In the genomic region with DNA sequence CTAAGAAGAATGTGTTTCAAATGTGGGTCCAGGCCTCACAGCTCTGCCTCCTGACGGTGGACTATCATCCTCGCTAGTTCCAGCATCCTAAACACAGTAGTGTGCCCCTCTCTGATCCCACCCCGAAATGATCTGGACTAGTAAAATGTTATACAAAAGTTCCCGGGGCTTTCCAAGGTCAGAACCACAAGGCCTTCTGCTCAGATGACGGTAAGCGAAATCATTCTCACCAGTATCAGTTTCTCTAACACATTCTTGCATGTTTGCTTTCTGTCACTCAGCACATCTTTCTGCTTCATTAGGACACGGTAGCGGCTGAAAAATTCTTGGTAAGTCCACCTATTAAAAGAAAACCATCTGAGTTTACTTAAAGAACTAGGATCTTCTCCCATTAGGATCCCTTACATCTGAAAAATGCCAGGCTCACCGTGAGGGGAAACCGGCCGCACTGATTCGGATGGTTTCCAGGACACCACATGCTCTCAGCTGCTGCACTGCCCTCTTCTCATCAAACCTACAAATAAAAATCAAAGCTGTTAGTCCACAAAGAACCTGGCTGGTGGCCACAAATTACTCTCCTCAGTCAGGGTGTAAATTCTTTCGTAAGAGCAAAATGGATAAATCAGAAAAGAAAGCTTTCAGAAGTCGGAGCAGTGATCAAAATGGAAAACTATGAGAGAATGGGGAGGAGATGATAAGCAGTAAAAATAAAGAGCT, we compare ENCODE assay signal across 10 cellular contexts.
DNase-seq lines count a peak whose midpoint lies in the region; ATAC-seq and FAIRE-seq lines count a peak whose summit lies in the region.
"Had no signal": no experiment of that assay in that cellular context is flagged by ENCODE, and none has a peak within 500 bp of the region (broad histone marks: within the 10 kb centered on the region; RNA-seq: fewer than 3 reads in every experiment).

No MANE protein-coding gene starts in this region.

- peaks cover 45% of the 10 kb centered on the region for H3K36me3 Mint-ChIP-seq in central memory CD8-positive, alpha-beta T cell (ENCODE audit: insufficient read depth)

- no peaks in the 10 kb centered on the region for H3K4me1 Mint-ChIP-seq in central memory CD8-positive, alpha-beta T cell

- FAIRE-seq in GM18507 (lab: Jason Lieb, UNC): peak; percentile 97
- no peak for FAIRE-seq in RCC 7860 (lab: Jason Lieb, UNC)
- FAIRE-seq: K562 had no signal

- no peaks in the 10 kb centered on the region for H3K9me3 Mint-ChIP-seq in central memory CD8-positive, alpha-beta T cell

- no peaks in the 10 kb centered on the region for H3K27me3 Mint-ChIP-seq in central memory CD8-positive, alpha-beta T cell

- ATAC-seq in GM19438 (IDR thresholded peaks at IDR 0.05; ENCODE audit: low read depth, unreplicated experiment): peak; percentile 72
- peak; percentile 53 for ATAC-seq in HG03064 (IDR thresholded peaks at IDR 0.05; ENCODE audit: low read depth, unreplicated experiment)
- no peak for ATAC-seq in central memory CD8-positive, alpha-beta T cell (replicated peaks; ENCODE audit: extremely low read depth, poor library complexity, severe bottlenecking)
- ATAC-seq: K562 had no signal

- no peak overlapping the region for H3K4me3 Mint-ChIP-seq in central memory CD8-positive, alpha-beta T cell

- peak overlapping the region; percentile 61 for H3K27ac Mint-ChIP-seq in central memory CD8-positive, alpha-beta T cell (ENCODE audit: low read depth)

- DNase-seq in GM18507 (ENCODE audit: extremely low spot score, insufficient read length, low read depth) (peak; percentile 53), NCI-H526 (lab: John Stamatoyannopoulos, UW) (no peak), medulla oblongata (ENCODE audit: extremely low spot score) (no peak), RCC 7860 (ENCODE audit: low spot score) (no peak)
- DNase-seq in central memory CD8-positive, alpha-beta T cell (ENCODE audit: low spot score in 2 of 2): no peak
- no peak for DNase-seq in stimulated activated CD4-positive, alpha-beta T cell treated with anti-CD3 and anti-CD28 coated beads, Interleukin-1b, Interleukin-23, amount 100 ng/mL, for 48 hours
- DNase-seq: activated effector memory CD4-positive, alpha-beta T cell treated with Interleukin-2 at 50 U/mL for 16 hours had no signal
